14 cellular contexts compared by ENCODE assay signal in the genomic region with DNA sequence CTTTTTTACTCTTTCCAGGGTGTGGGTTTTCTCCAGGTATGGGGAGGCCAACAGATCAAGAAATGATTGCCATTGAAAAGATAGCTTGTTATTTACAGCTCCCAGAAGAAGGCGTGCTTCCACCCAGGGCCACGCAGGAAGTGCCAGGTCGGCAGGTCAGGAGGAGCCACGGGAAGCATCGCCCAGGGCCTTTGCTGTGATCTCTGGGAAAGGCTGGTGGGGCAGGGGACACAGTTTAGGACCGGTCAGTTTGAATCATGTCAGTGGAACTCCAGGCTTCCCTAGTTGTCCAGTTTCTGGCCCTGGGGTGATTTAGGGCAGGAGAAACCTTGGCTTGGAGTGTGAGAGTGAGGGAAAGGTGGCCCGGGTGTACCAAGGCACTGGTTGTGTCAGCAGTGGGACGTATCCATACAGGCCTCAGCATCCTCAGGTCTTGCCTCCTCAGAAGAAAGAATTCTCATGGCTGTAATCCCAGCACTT. TPM values are rescaled to one million over a fixed set of nuclear protein-coding genes. Genes with fewer than 3 reads are reported as not detected.
"Had no signal": no experiment of that assay in that cellular context is flagged by ENCODE, and none has a peak within 500 bp of the region (broad histone marks: within the 10 kb centered on the region; RNA-seq: fewer than 3 reads in every experiment).

No MANE protein-coding gene starts in this region.

- H3K9me3 Mint-ChIP-seq: activated CD4-positive, alpha-beta T cell treated with anti-CD3 and anti-CD28 coated beads, Interleukin-2, amount 10 ng/mL, durations not matched to agents 24 days and 14 days; activated naive CD4-positive, alpha-beta T cell treated with anti-CD3 and anti-CD28 coated beads for 36 hours; activated T-helper 2 cell treated with anti-CD3 and anti-CD28 coated beads, Interferon-gamma antibody, Interleukin-2, Interleukin-4, amounts not matched to agents 10 μg/mL and 5 μg/mL and 100 μg/mL, durations not matched to agents 14 hours and 24 hours and 36 hours; nephron progenitor cell had no signal

- H3K4me1 ChIP-seq: gastrocnemius medialis, prostate gland, right lobe of liver had no signal

- H3K36me3 ChIP-seq: gastrocnemius medialis, prostate gland, right lobe of liver, thyroid gland had no signal

- H3K4me3 Mint-ChIP-seq: activated CD4-positive, alpha-beta T cell treated with anti-CD3 and anti-CD28 coated beads, Interleukin-2, amount 10 ng/mL, durations not matched to agents 24 days and 14 days; activated naive CD4-positive, alpha-beta T cell treated with anti-CD3 and anti-CD28 coated beads for 36 hours; nephron progenitor cell had no signal

- H3K27ac ChIP-seq: dorsolateral prefrontal cortex, gastrocnemius medialis, prostate gland, right lobe of liver, thyroid gland had no signal

- H3K4me3 ChIP-seq: dorsolateral prefrontal cortex, gastrocnemius medialis, prostate gland, right lobe of liver, thyroid gland had no signal

- H3K27ac Mint-ChIP-seq: activated CD4-positive, alpha-beta T cell treated with anti-CD3 and anti-CD28 coated beads, Interleukin-2, amount 10 ng/mL, durations not matched to agents 24 days and 14 days; activated naive CD4-positive, alpha-beta T cell treated with anti-CD3 and anti-CD28 coated beads for 36 hours; activated T-helper 2 cell treated with anti-CD3 and anti-CD28 coated beads, Interferon-gamma antibody, Interleukin-2, Interleukin-4, amounts not matched to agents 10 μg/mL and 5 μg/mL and 100 μg/mL, durations not matched to agents 14 hours and 24 hours and 36 hours; nephron progenitor cell had no signal

- H3K9me3 ChIP-seq: gastrocnemius medialis, prostate gland, right lobe of liver, thyroid gland had no signal

- DNase-seq: activated CD4-positive, CD25-positive, alpha-beta regulatory T cell; activated naive CD4-positive, alpha-beta T cell treated with anti-CD3 and anti-CD28 coated beads for 36 hours; activated T-cell treated with anti-CD3 and anti-CD28 coated beads for 4 hours; dorsolateral prefrontal cortex; erythroblast; gastrocnemius medialis; islet precursor cell; nephron progenitor cell; thyroid gland had no signal

- ATAC-seq: gastrocnemius medialis had no signal

- H3K27me3 ChIP-seq: right lobe of liver had no signal

RNA-seq across cellular contexts. Expression of gene PLA2G2F, which starts 57.8 kb away (rescaled TPM):
- polyA plus RNA-seq: adipose tissue had no signal
